In genomic region chr11:62771144-62772021, GRCh38 we compare ENCODE assay signal across 1 cellular context.
A peak's percentile ranks its signal among the peaks of the same experiment; 100 is the strongest.
TF ChIP-seq lines count a peak whose summit lies in the region.

TAF6L (plus strand) TSS chr11:62771396; CDS start chr11:62775784, 4,388 bp downstream.

TF ChIP-seq in K562, 482 proteins besides CTCF, POLR2A, EP300 and RAD21 (continued from another document and continues in another):
- no peak for TF ChIP-seq ATF4 (CRISPR knock-in tag; IDR thresholded peaks at IDR 0.05)
- no peak for TF ChIP-seq CHAMP1 (IDR thresholded peaks at IDR 0.05)
- TF ChIP-seq CBFB (CRISPR knock-in tag; IDR thresholded peaks at IDR 0.05): no peak
- 0 out of 2 replicates have a peak, but pooled peaks have one; percentile 42 for TF ChIP-seq ELF2 (CRISPR knock-in tag; IDR thresholded peaks at IDR 0.05)
- TF ChIP-seq ETS2 (tag; IDR thresholded peaks at IDR 0.05; ENCODE audit: borderline replicate concordance, poor library complexity, severe bottlenecking): no peak
- no peak for TF ChIP-seq ZNF143 (CRISPR knock-in tag; IDR thresholded peaks at IDR 0.05)
- TF ChIP-seq EWSR1 (IDR thresholded peaks at IDR 0.05; ENCODE audit: borderline replicate concordance, low read depth, partially characterized antibody): no peak
- TF ChIP-seq DMBX1 (CRISPR knock-in tag; IDR thresholded peaks at IDR 0.05; ENCODE audit: borderline replicate concordance): no peak
- TF ChIP-seq ZNF41 (CRISPR knock-in tag; conservative IDR thresholded peaks at IDR 0.05): no peak
- TF ChIP-seq BRD4 (IDR thresholded peaks at IDR 0.05): no peak
- TF ChIP-seq ZNF408 (CRISPR knock-in tag; IDR thresholded peaks at IDR 0.05; ENCODE audit: low read depth): no peak
- no peak for TF ChIP-seq ZNF695 (CRISPR knock-in tag; IDR thresholded peaks at IDR 0.05)
- TF ChIP-seq RAD51 (IDR thresholded peaks at IDR 0.05; ENCODE audit: borderline replicate concordance, low read depth): peak; percentile 99
- TF ChIP-seq RFX5 (IDR thresholded peaks at IDR 0.05; ENCODE audit: low read depth, low read length): no peak
- no peak for TF ChIP-seq ZNF140 (CRISPR knock-in tag; IDR thresholded peaks at IDR 0.05)
- TF ChIP-seq FUS (optimal IDR thresholded peaks at IDR 0.05; ENCODE audit: low read depth, low read length): no peak
- TF ChIP-seq NR2C2 (CRISPR knock-in tag; IDR thresholded peaks at IDR 0.05): peak; percentile 98
- TF ChIP-seq NR2C2 (tag; IDR thresholded peaks at IDR 0.05): peak; percentile 99
- TF ChIP-seq FOXK2 (conservative IDR thresholded peaks at IDR 0.05 in 1 of 2, IDR thresholded peaks at IDR 0.05 in 1 of 2; ENCODE audit: low read depth in 2 of 2): peak in 1 of 2 experiments; percentile 82; a peak in 1 of 4 replicates
- 0 out of 2 replicates have a peak, but pooled peaks have one; percentile 20 for TF ChIP-seq SMAD4 (CRISPR knock-in tag; conservative IDR thresholded peaks at IDR 0.05)
- no peak for TF ChIP-seq E2F5 (CRISPR knock-in tag; IDR thresholded peaks at IDR 0.05)
- no peak for TF ChIP-seq ZNF609 (CRISPR knock-in tag; IDR thresholded peaks at IDR 0.05; ENCODE audit: borderline replicate concordance)
- no peak for TF ChIP-seq THRAP3 (IDR thresholded peaks at IDR 0.05; ENCODE audit: borderline replicate concordance)
- no peak for TF ChIP-seq MLLT1 (IDR thresholded peaks at IDR 0.05)
- peak; percentile 80; the same call in 1 of the 2 replicates for TF ChIP-seq PHF8 (IDR thresholded peaks at IDR 0.05; ENCODE audit: borderline replicate concordance, low read length)
- peak; percentile 87 for TF ChIP-seq TFAP4 (CRISPR knock-in tag; IDR thresholded peaks at IDR 0.05; ENCODE audit: borderline replicate concordance)
- TF ChIP-seq FOXJ2 (tag; IDR thresholded peaks at IDR 0.05): no peak
- TF ChIP-seq MIER1 (IDR thresholded peaks at IDR 0.05; ENCODE audit: low read depth): no peak
- TF ChIP-seq RFX7 (CRISPR knock-in tag; IDR thresholded peaks at IDR 0.05): no peak
- no peak for TF ChIP-seq ZNF764 (CRISPR knock-in tag; IDR thresholded peaks at IDR 0.05; ENCODE audit: low read depth)
- TF ChIP-seq ZNF57 (CRISPR knock-in tag; IDR thresholded peaks at IDR 0.05): no peak
- peak; percentile 37; the same call in 1 of the 2 replicates for TF ChIP-seq RNF2 (IDR thresholded peaks at IDR 0.05)
- no peak for TF ChIP-seq DLX4 (CRISPR knock-in tag; IDR thresholded peaks at IDR 0.05)
- TF ChIP-seq ILF3 (IDR thresholded peaks at IDR 0.05; ENCODE audit: borderline replicate concordance): no peak
- TF ChIP-seq GTF2F1 (IDR thresholded peaks at IDR 0.05; ENCODE audit: low read depth, low read length): no peak
- TF ChIP-seq RBM34 (IDR thresholded peaks at IDR 0.05; ENCODE audit: borderline replicate concordance, insufficient read depth, low read length): no peak
- TF ChIP-seq ZEB2 (IDR thresholded peaks at IDR 0.05): no peak
- no peak for TF ChIP-seq MECOM (CRISPR knock-in tag; IDR thresholded peaks at IDR 0.05)
- TF ChIP-seq RCOR1 (IDR thresholded peaks at IDR 0.05; ENCODE audit: borderline replicate concordance in 1 of 2, low read depth in 2 of 2, low read length in 2 of 2): peak; percentile 37 to 90; a peak in 3 of 4 replicates
- TF ChIP-seq KLF6 (CRISPR knock-in tag; IDR thresholded peaks at IDR 0.05; ENCODE audit: borderline replicate concordance): no peak
- TF ChIP-seq NR3C1 (CRISPR knock-in tag; IDR thresholded peaks at IDR 0.05): no peak
- TF ChIP-seq GATA2 (CRISPR knock-in tag; IDR thresholded peaks at IDR 0.05): no peak
- TF ChIP-seq PPARD (CRISPR knock-in tag; IDR thresholded peaks at IDR 0.05): no peak
- TF ChIP-seq ZNF12 (CRISPR knock-in tag; IDR thresholded peaks at IDR 0.05): no peak
- TF ChIP-seq DACH1 (IDR thresholded peaks at IDR 0.05; ENCODE audit: partially characterized antibody): no peak
- TF ChIP-seq FIP1L1 (IDR thresholded peaks at IDR 0.05; ENCODE audit: low read depth, low read length, poor library complexity, severe bottlenecking): peak; percentile 71
- TF ChIP-seq FOS (IDR thresholded peaks at IDR 0.05; ENCODE audit: extremely low read depth, insufficient read length): peak; percentile 76
- no peak for TF ChIP-seq ERF (CRISPR knock-in tag; IDR thresholded peaks at IDR 0.05)
- TF ChIP-seq ZBTB8A (IDR thresholded peaks at IDR 0.05; ENCODE audit: partially characterized antibody): no peak
- TF ChIP-seq MITF (IDR thresholded peaks at IDR 0.05): peak; percentile 54; the same call in 1 of the 2 replicates
- TF ChIP-seq EHMT2 (IDR thresholded peaks at IDR 0.05): no peak
- TF ChIP-seq NKRF (IDR thresholded peaks at IDR 0.05; ENCODE audit: borderline replicate concordance): peak; percentile 78; the same call in 1 of the 2 replicates
- peak; percentile 74 for TF ChIP-seq GABPB1 (CRISPR knock-in tag; IDR thresholded peaks at IDR 0.05)
- no peak for TF ChIP-seq ETV6 (IDR thresholded peaks at IDR 0.05; ENCODE audit: borderline replicate concordance in 1 of 2, low read depth in 2 of 2, low read length in 1 of 2)
- TF ChIP-seq ETV6 (CRISPR knock-in tag; IDR thresholded peaks at IDR 0.05; ENCODE audit: borderline replicate concordance): no peak
- peak; percentile 81 for TF ChIP-seq MAX (CRISPR knock-in tag; IDR thresholded peaks at IDR 0.05)
- no peak; the same call in 1 of the 2 replicates for TF ChIP-seq TCF3 (CRISPR knock-in tag; IDR thresholded peaks at IDR 0.05)
- TF ChIP-seq MXD1 (CRISPR knock-in tag; IDR thresholded peaks at IDR 0.05; ENCODE audit: borderline replicate concordance, poor library complexity, severe bottlenecking): no peak
